20 cellular contexts compared by ENCODE assay signal in the genomic region with DNA sequence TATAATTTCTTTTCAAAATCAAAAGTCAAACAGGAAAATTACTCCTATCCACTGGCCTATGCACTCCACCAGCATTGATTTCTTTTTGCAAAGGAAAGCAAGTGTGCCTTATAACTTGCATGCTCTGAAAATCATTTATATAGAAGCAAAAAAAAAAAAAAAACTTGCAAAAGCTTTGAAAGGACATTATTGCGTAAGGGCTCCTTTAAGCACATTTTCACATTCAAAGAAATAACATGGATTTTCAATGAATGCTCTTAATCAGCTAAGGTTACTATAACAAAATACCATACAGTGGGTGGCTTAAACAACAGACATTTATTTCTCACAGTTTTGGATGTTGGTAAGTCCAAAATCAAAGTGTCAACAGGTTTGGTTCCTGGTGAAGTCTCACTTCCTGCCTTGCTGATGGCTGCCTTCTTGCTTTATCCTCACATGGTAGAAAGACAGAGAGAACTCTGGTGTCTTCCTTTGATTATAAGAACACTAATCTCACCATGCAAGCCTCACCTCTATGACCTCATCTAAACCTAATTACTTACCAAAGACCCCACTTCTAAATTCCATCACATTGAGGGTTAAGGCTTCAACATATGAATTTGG.
DNase-seq lines count a peak whose midpoint lies in the region; ATAC-seq, FAIRE-seq and TF ChIP-seq lines count a peak whose summit lies in the region.
"Had no signal": no experiment of that assay in that cellular context is flagged by ENCODE, and none has a peak within 500 bp of the region (broad histone marks: within the 10 kb centered on the region; RNA-seq: fewer than 3 reads in every experiment).

No MANE protein-coding gene starts in this region.

- FAIRE-seq in HepG2 (lab: Jason Lieb, UNC): no peak
- peak; percentile 32 for FAIRE-seq in urothelium cell line (lab: Jason Lieb, UNC)
- FAIRE-seq: GM12891, GM18507 had no signal

- H3K9ac ChIP-seq in HepG2 (ENCODE audit: insufficient read depth, low read depth, low read length) (no peak overlapping the region), Karpas-422 (ENCODE audit: low read length) (no peak overlapping the region)

- no peak overlapping the region for H3K4me3 ChIP-seq in HepG2 (replicated peaks in 1 of 3; ENCODE audit: insufficient read depth in 1 of 3, low read depth in 2 of 3, low read length in 3 of 3)
- H3K4me3 ChIP-seq in right lobe of liver: no peak overlapping the region
- no peak overlapping the region for H3K4me3 ChIP-seq in Karpas-422 (ENCODE audit: low read length)

- no peak for TF ChIP-seq POLR2A in HepG2 (IDR thresholded peaks at IDR 0.05; ENCODE audit: insufficient read depth in 1 of 2, low read depth in 2 of 2, low read length in 2 of 2)
- no peak for TF ChIP-seq POLR2A in right lobe of liver (IDR thresholded peaks at IDR 0.05)

- H3K4me2 ChIP-seq in HepG2 (ENCODE audit: low read depth, low read length): no peak overlapping the region
- H3K4me2 ChIP-seq in Karpas-422 (ENCODE audit: low read depth, low read length, poor library complexity, severe bottlenecking): no peak overlapping the region

- no peak overlapping the region for H2AFZ ChIP-seq in HepG2 (ENCODE audit: low read length)
- peak overlapping the region; percentile 20; the same call in 1 of the 2 replicates for H2AFZ ChIP-seq in Karpas-422 (ENCODE audit: low read length)

- H3K4me1 Mint-ChIP-seq in WTC11: 0 out of 2 replicates have a peak, but pooled peaks cover 3% of the 10 kb centered on the region
- H3K4me1 Mint-ChIP-seq: CD4-positive, alpha-beta memory T cell; H9 had no signal

- H3K27ac Mint-ChIP-seq in WTC11: no peak overlapping the region
- H3K27ac Mint-ChIP-seq: CD4-positive, alpha-beta memory T cell; H9 had no signal

- H3K27me3 Mint-ChIP-seq in WTC11 (ENCODE audit: low read depth): no peaks in the 10 kb centered on the region
- H3K27me3 Mint-ChIP-seq: CD4-positive, alpha-beta memory T cell had no signal

- H3K9me3 ChIP-seq in HepG2 (ENCODE audit: low read length) (peaks cover 53% of the 10 kb centered on the region), right lobe of liver (no peaks in the 10 kb centered on the region), Karpas-422 (ENCODE audit: low read length) (peaks cover 19% of the 10 kb centered on the region)

- no peak for ATAC-seq in HepG2
- ATAC-seq in right lobe of liver: no peak
- no peak for ATAC-seq in WTC11
- ATAC-seq in GM19324 (IDR thresholded peaks at IDR 0.05; ENCODE audit: low FRiP score, unreplicated experiment): no peak
- no peak for ATAC-seq in left cardiac atrium
- ATAC-seq in left colon: no peak
- ATAC-seq: HCT116 had no signal

- BruUV-seq in HepG2 (replicated peaks; lab: Mats Ljungman, UMichigan): no TSS peak

- H3K4me1 ChIP-seq in HepG2 (ENCODE audit: insufficient read depth, low read length) (no peaks in the 10 kb centered on the region), right lobe of liver (no peaks in the 10 kb centered on the region), Karpas-422 (ENCODE audit: low read length) (no peaks in the 10 kb centered on the region)

- no peak for DNase-seq in HepG2 (ENCODE audit: low spot score)
- no peak for DNase-seq in right lobe of liver
- DNase-seq in Karpas-422: no peak
- DNase-seq in WTC11 (ENCODE audit: low spot score): no peak
- DNase-seq in urothelium cell line (ENCODE audit: low spot score): no peak
- no peak for DNase-seq in left cardiac atrium
- DNase-seq in left colon: no peak
- DNase-seq: C1 segment of cervical spinal cord; Calu3; CD4-positive, alpha-beta memory T cell; COR-L47; DMS53; DMS79 treated with DMSO at 0.1 percent for 48 hours; GF-D8; GOT3; H9 had no signal

- no peaks in the 10 kb centered on the region for H4K20me1 ChIP-seq in HepG2 (ENCODE audit: insufficient read depth, low read length)
- no peaks in the 10 kb centered on the region for H4K20me1 ChIP-seq in Karpas-422 (ENCODE audit: insufficient read depth, low read depth, low read length)

- H3K36me3 Mint-ChIP-seq in WTC11: peaks cover 64% of the 10 kb centered on the region
- H3K36me3 Mint-ChIP-seq: CD4-positive, alpha-beta memory T cell had no signal

- CTCF ChIA-PET in HepG2 (lab: Yijun Ruan, JAX; ENCODE audit: low intra/inter-chr PET ratio, low total read pairs) (no interaction called here), WTC11 (lab: Charles Lee) (no interaction called here)

- TF ChIP-seq CTCF in HepG2 (CRISPR knock-in tag; IDR thresholded peaks at IDR 0.05) (no peak), right lobe of liver (IDR thresholded peaks at IDR 0.05) (no peak), WTC11 (IDR thresholded peaks at IDR 0.05) (no peak)

- H3K79me2 ChIP-seq in HepG2 (ENCODE audit: insufficient read depth, low read length) (no peaks in the 10 kb centered on the region), Karpas-422 (ENCODE audit: low read length) (no peaks in the 10 kb centered on the region)

- peaks cover 65% of the 10 kb centered on the region for H3K9me3 Mint-ChIP-seq in WTC11

- POLR2A ChIA-PET in HepG2 (lab: Yijun Ruan, JAX) (no interaction called here), WTC11 (lab: Charles Lee) (no interaction called here)

- TF ChIP-seq EP300 in HepG2 (IDR thresholded peaks at IDR 0.05; ENCODE audit: low read depth in 2 of 2, low read length in 2 of 2) (no peak), HepG2 (CRISPR knock-in tag; IDR thresholded peaks at IDR 0.05; ENCODE audit: borderline replicate concordance) (no peak)

- H3K27me3 ChIP-seq in HepG2 (ENCODE audit: control insufficient read depth in 1 of 2, insufficient read depth in 2 of 2, low read length in 2 of 2) (no peaks in the 10 kb centered on the region), right lobe of liver (no peaks in the 10 kb centered on the region), Karpas-422 (ENCODE audit: low read length) (no peaks in the 10 kb centered on the region)

- H3K9me2 ChIP-seq in Karpas-422 (replicated peaks; ENCODE audit: insufficient read depth, low read length): no peaks in the 10 kb centered on the region

- intact Hi-C loops in HepG2 (cut with micrococcal nuclease; ENCODE audit: unreplicated experiment): no loop called here
- intact Hi-C loops in right lobe of liver (cut with DNase I): no loop called here
- intact Hi-C loops in left cardiac atrium (cut with DNase I): no loop called here
- intact Hi-C loops in left colon (cut with DNase I, micrococcal nuclease): no loop called here

- in situ Hi-C loops in HepG2 (cut with HindIII; ENCODE audit: extremely low pct_ligation_motif_present, low pct_unique_long_range_greater_than_20kb): no loop called here

- no peak overlapping the region for H3K27ac ChIP-seq in HepG2 (ENCODE audit: extremely low read length, insufficient read depth, low read length)
- no peak overlapping the region for H3K27ac ChIP-seq in right lobe of liver
- H3K27ac ChIP-seq in Karpas-422 (ENCODE audit: low read length): no peak overlapping the region

- 88% methylated on average over 1 of the region's 1 CpG for WGBS in HepG2 (ENCODE audit: low lambda C conversion rate)
- WGBS in right lobe of liver (ENCODE audit: insufficient coverage, low coverage, low lambda C conversion rate, missing lambda C conversion rate): 87% methylated on average over 1 of the region's 1 CpG

- TF ChIP-seq RAD21 in HepG2 (CRISPR knock-in tag; IDR thresholded peaks at IDR 0.05): no peak

- H3K4me3 Mint-ChIP-seq in WTC11: no peak overlapping the region
- H3K4me3 Mint-ChIP-seq: CD4-positive, alpha-beta memory T cell; H9 had no signal

- H3K36me3 ChIP-seq in HepG2 (replicated peaks in 1 of 2; ENCODE audit: control insufficient read depth in 1 of 2, insufficient read depth in 2 of 2, low read length in 2 of 2): no peaks in the 10 kb centered on the region
- H3K36me3 ChIP-seq in right lobe of liver: no peaks in the 10 kb centered on the region
- no peaks in the 10 kb centered on the region for H3K36me3 ChIP-seq in Karpas-422 (ENCODE audit: insufficient read depth, low read length)

TF ChIP-seq in HepG2, 621 proteins besides CTCF, POLR2A, EP300 and RAD21:
- peak; percentile 52 for TF ChIP-seq CEBPB (IDR thresholded peaks at IDR 0.05; ENCODE audit: borderline replicate concordance, low read depth, low read length)
- TF ChIP-seq, protein P1, sequence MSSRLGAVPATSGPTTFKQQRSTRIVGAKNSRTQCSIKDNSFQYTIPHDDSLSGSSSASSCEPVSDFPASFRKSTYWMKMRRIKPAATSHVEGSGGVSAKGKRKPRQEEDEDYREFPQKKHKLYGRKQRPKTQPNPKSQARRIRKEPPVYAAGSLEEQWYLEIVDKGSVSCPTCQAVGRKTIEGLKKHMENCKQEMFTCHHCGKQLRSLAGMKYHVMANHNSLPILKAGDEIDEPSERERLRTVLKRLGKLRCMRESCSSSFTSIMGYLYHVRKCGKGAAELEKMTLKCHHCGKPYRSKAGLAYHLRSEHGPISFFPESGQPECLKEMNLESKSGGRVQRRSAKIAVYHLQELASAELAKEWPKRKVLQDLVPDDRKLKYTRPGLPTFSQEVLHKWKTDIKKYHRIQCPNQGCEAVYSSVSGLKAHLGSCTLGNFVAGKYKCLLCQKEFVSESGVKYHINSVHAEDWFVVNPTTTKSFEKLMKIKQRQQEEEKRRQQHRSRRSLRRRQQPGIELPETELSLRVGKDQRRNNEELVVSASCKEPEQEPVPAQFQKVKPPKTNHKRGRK (CRISPR knock-in tag; IDR thresholded peaks at IDR 0.05): no peak

TF ChIP-seq in WTC11, 78 proteins besides CTCF, POLR2A, EP300 and RAD21 (continues in another document):
- TF ChIP-seq ZNF121 (CRISPR knock-in tag; IDR thresholded peaks at IDR 0.05) (no peak), ZNF671 (CRISPR knock-in tag; IDR thresholded peaks at IDR 0.05) (peak; percentile 41; the same call in 1 of the 2 replicates), NFATC4 (CRISPR knock-in tag; IDR thresholded peaks at IDR 0.05) (peak; percentile 74; the same call in 1 of the 2 replicates)
- TF ChIP-seq, protein P2, sequence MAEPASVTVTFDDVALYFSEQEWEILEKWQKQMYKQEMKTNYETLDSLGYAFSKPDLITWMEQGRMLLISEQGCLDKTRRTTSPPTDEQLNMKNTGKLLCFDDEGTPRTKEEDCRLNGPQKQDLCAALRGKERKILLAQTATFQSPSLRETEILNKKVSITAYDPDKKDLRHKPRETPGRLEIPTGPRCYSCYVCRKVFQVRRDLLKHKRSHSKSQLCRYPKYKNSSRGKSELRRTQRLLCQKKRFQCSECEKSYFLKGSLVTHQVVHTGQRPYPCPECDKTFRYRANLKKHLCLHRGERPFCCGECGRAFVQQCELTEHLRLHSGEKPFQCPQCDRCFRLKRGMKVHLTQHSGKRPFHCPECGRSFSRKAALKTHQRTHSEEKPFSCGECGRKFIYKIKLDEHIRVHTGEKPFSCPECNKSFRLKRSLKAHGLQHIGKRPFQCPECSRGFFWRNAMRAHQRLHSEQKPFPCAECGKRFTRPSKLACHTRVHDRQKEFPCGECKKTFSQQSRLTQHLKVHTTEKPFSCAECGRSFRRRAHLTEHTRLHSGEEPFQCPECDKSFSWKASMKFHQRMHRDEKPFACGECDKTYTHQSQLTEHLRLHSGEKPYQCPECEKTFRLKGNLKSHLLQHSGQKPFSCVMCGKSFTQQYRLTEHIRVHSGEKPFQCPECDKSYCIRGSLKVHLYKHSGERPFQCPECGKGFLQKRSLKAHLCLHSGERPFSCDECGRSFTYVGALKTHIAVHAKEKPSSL (CRISPR knock-in tag; conservative IDR thresholded peaks at IDR 0.05): peak; percentile 78; the same call in 1 of the 2 replicates
